In genomic region chr11:70802185-70802584, GRCh38 we compare ENCODE assay signal across 33 cellular contexts.
DNase-seq lines count a peak whose midpoint lies in the region; ATAC-seq and TF ChIP-seq lines count a peak whose summit lies in the region.
"Had no signal": no experiment of that assay in that cellular context is flagged by ENCODE, and none has a peak within 500 bp of the region (broad histone marks: within the 10 kb centered on the region; RNA-seq: fewer than 3 reads in every experiment).

No MANE protein-coding gene starts in this region.

- peak overlapping the region; percentile 64 for H3K14ac ChIP-seq in neuronal stem cell (ENCODE audit: low read length)

- H3K27ac ChIP-seq in neuronal stem cell (replicated peaks; ENCODE audit: low read length), result no peak overlapping the region
- no peak overlapping the region for H3K27ac ChIP-seq in spleen
- H3K27ac ChIP-seq: 22Rv1; A549; BLaER1; BLaER1 treated with 17β-estradiol and CSF1 and Interleukin-3, amounts not matched to agents 10 nM and 100 nM; C4-2B had no signal

- H3K9ac ChIP-seq in neuronal stem cell (ENCODE audit: low read depth, low read length, poor library complexity), result no peak overlapping the region
- H3K9ac ChIP-seq: BLaER1; BLaER1 treated with 17β-estradiol and CSF1 and Interleukin-3, amounts not matched to agents 10 nM and 100 nM had no signal

- TF ChIP-seq CTCF in chondrocyte (IDR thresholded peaks at IDR 0.05) (no peak), spleen (IDR thresholded peaks at IDR 0.05 in 8 of 11, conservative IDR thresholded peaks at IDR 0.05 in 3 of 11) (no peak)

- peaks cover 4% of the 10 kb centered on the region for H3K27me3 Mint-ChIP-seq in chondrocyte (ENCODE audit: low read depth)
- H3K27me3 Mint-ChIP-seq: CD4-positive, CD25-positive, alpha-beta regulatory T cell had no signal

- H3K9me3 ChIP-seq in neuronal stem cell (replicated peaks in 1 of 2; ENCODE audit: control insufficient read depth in 2 of 2, insufficient read depth in 1 of 2, low read depth in 1 of 2, low read length in 2 of 2) (peaks cover 0 to 2% of the 10 kb centered on the region in 2 donors), spleen (peaks cover 0 to under 1% (median 0%) of the 10 kb centered on the region in 8 donors)
- H3K9me3 ChIP-seq: A549, BE2C, BLaER1, Caco-2 had no signal

- H3K79me1 ChIP-seq in neuronal stem cell (ENCODE audit: low read depth, low read length), result no peaks in the 10 kb centered on the region

- no peak overlapping the region for H2BK12ac ChIP-seq in neuronal stem cell (ENCODE audit: low read length)

- H3K18ac ChIP-seq in neuronal stem cell (ENCODE audit: low read length), result no peak overlapping the region

- no peaks in the 10 kb centered on the region for H3K4me1 Mint-ChIP-seq in chondrocyte (ENCODE audit: low read depth)
- H3K4me1 Mint-ChIP-seq: B cell; CD14-positive monocyte; CD4-positive, alpha-beta memory T cell; CD4-positive, CD25-positive, alpha-beta regulatory T cell; CD8-positive, alpha-beta memory T cell had no signal

- H2BK15ac ChIP-seq in neuronal stem cell (ENCODE audit: low read length), result no peak overlapping the region

- H3K4me2 ChIP-seq in neuronal stem cell (ENCODE audit: insufficient read depth, low read length, poor library complexity, severe bottlenecking), result no peak overlapping the region
- H3K4me2 ChIP-seq: A549; BLaER1; BLaER1 treated with 17β-estradiol and CSF1 and Interleukin-3, amounts not matched to agents 10 nM and 100 nM had no signal

- peaks cover 3% of the 10 kb centered on the region for H3K9me3 Mint-ChIP-seq in chondrocyte (ENCODE audit: low read depth)
- H3K9me3 Mint-ChIP-seq: CD4-positive, alpha-beta T cell; CD8-positive, alpha-beta memory T cell; CD8-positive, alpha-beta T cell had no signal

- no peak for TF ChIP-seq POLR2A in spleen (IDR thresholded peaks at IDR 0.05)

- H3K27ac Mint-ChIP-seq in chondrocyte (ENCODE audit: unreplicated experiment), result no peak overlapping the region
- H3K27ac Mint-ChIP-seq: B cell; CD14-positive monocyte; CD4-positive, alpha-beta T cell; CD4-positive, CD25-positive, alpha-beta regulatory T cell; CD8-positive, alpha-beta memory T cell; CD8-positive, alpha-beta T cell had no signal

- H2BK120ac ChIP-seq in neuronal stem cell (ENCODE audit: low read depth, low read length), result peak overlapping the region; percentile 66

- H3K4me3 Mint-ChIP-seq in chondrocyte (ENCODE audit: unreplicated experiment), result no peak overlapping the region
- H3K4me3 Mint-ChIP-seq: B cell; CD14-positive monocyte; CD4-positive, alpha-beta memory T cell; CD4-positive, alpha-beta T cell; CD4-positive, CD25-positive, alpha-beta regulatory T cell; CD8-positive, alpha-beta memory T cell; CD8-positive, alpha-beta T cell had no signal

- WGBS in neuronal stem cell (ENCODE audit: extremely low coverage in 2 of 2, insufficient read length in 2 of 2, insufficient replicate concordance in 1 of 2), 2 donors, result no CpG with 5 or more reads among the region's 8 CpGs
- WGBS in spleen, 5 donors, result 88 to 95% (median 91%) methylated on average over 4 to 8 of the region's 8 CpGs

- peak overlapping the region; percentile 69 for H2BK5ac ChIP-seq in neuronal stem cell (ENCODE audit: low read length)

- H3K4me3 ChIP-seq in neuronal stem cell (ENCODE audit: low read length in 2 of 2) (no peak overlapping the region), spleen (no peak overlapping the region)
- H3K4me3 ChIP-seq: A549; BLaER1; BLaER1 treated with 17β-estradiol and CSF1 and Interleukin-3, amounts not matched to agents 10 nM and 100 nM had no signal

- H3K36me3 ChIP-seq in neuronal stem cell (replicated peaks in 1 of 2; ENCODE audit: control insufficient read depth in 2 of 2, insufficient read depth in 2 of 2, low read length in 2 of 2), result no peaks in the 10 kb centered on the region
- H3K36me3 ChIP-seq in spleen, result no peaks in the 10 kb centered on the region
- H3K36me3 ChIP-seq: BE2C; BLaER1; BLaER1 treated with 17β-estradiol and CSF1 and Interleukin-3, amounts not matched to agents 10 nM and 100 nM had no signal

- H2AFZ ChIP-seq in neuronal stem cell (ENCODE audit: low read length), result no peak overlapping the region

- H3K4ac ChIP-seq in neuronal stem cell (ENCODE audit: low read length), result no peak overlapping the region

- H3K4me1 ChIP-seq in neuronal stem cell (ENCODE audit: control insufficient read depth in 2 of 2, insufficient read depth in 1 of 2, low read depth in 1 of 2, low read length in 2 of 2), result peaks cover 1 to 3% of the 10 kb centered on the region in 2 donors
- peaks cover 0 to 11% (median 0%) of the 10 kb centered on the region in 6 donors for H3K4me1 ChIP-seq in spleen
- H3K4me1 ChIP-seq: A549; BE2C; BLaER1; BLaER1 treated with 17β-estradiol and CSF1 and Interleukin-3, amounts not matched to agents 10 nM and 100 nM; Caco-2 had no signal

- no peaks in the 10 kb centered on the region for H3K27me3 ChIP-seq in neuronal stem cell (ENCODE audit: control insufficient read depth in 3 of 3, insufficient read depth in 3 of 3, low read depth in 1 of 3, low read length in 3 of 3)
- peaks cover 0 to 19% (median 0%) of the 10 kb centered on the region in 7 donors for H3K27me3 ChIP-seq in spleen (replicated peaks in 1 of 7)
- H3K27me3 ChIP-seq: BE2C; BLaER1; BLaER1 treated with 17β-estradiol and CSF1 and Interleukin-3, amounts not matched to agents 10 nM and 100 nM had no signal

- H4K8ac ChIP-seq in neuronal stem cell (ENCODE audit: low read depth, low read length), result no peak overlapping the region

- no peaks in the 10 kb centered on the region for H3K36me3 Mint-ChIP-seq in chondrocyte (ENCODE audit: low read depth)
- H3K36me3 Mint-ChIP-seq: CD14-positive monocyte; CD4-positive, alpha-beta memory T cell; CD4-positive, CD25-positive, alpha-beta regulatory T cell; CD8-positive, alpha-beta memory T cell; CD8-positive, alpha-beta T cell had no signal

- peak overlapping the region; percentile 70 for H2AK5ac ChIP-seq in neuronal stem cell (ENCODE audit: low read depth, low read length)

- H4K91ac ChIP-seq in neuronal stem cell (ENCODE audit: low read depth, low read length, poor library complexity), result no peak overlapping the region

- intact Hi-C loops in spleen (cut with DNase I; ENCODE audit: low total_unique reads), result no loop called here

- no peak overlapping the region for H3K23ac ChIP-seq in neuronal stem cell (ENCODE audit: low read depth, low read length, poor library complexity)

- ATAC-seq in left lobe of liver, result no peak
- ATAC-seq: A549; CD8-positive, alpha-beta T cell had no signal

- DNase-seq in chondrocyte (ENCODE audit: low spot score), result peak; percentile 76
- no peak for DNase-seq in neuronal stem cell (ENCODE audit: low spot score)
- DNase-seq in spleen, result peak; percentile 41
- DNase-seq in left lobe of liver (ENCODE audit: low spot score), result no peak
- no peak for DNase-seq in NCI-H128 (lab: John Stamatoyannopoulos, UW; ENCODE audit: unreplicated experiment)
- DNase-seq in NCI-H446 treated with DMSO at 0.1 percent for 48 hours (lab: John Stamatoyannopoulos, UW), result no peak
- DNase-seq: 8988T; ACHN; AML-193; BE2C; C1 segment of cervical spinal cord; Caco-2; Calu3; CD4-positive, alpha-beta memory T cell; CD4-positive, alpha-beta T cell; CD4-positive, CD25-positive, alpha-beta regulatory T cell; CD8-positive, alpha-beta memory T cell; CD8-positive, alpha-beta T cell; COR-L47; DMS 273 treated with DMSO at 0.1 percent for 48 hours; DMS153; DMS53; DMS79; DMS79 treated with DMSO at 0.1 percent for 48 hours; DND-41; EL had no signal

Comparison
In these comparisons a context has a peak if more than half of its experiments do, and no peak if none do; other contexts are left out.
1. DNase-seq: peak in chondrocyte (single experiment) and spleen (single experiment); none in neuronal stem cell (single experiment), left lobe of liver (single experiment), NCI-H128 (single experiment) and NCI-H446 treated with DMSO at 0.1 percent for 48 hours (single experiment).